Comparison of ENCODE assay signal across 28 cellular contexts in genomic region chr21:39502631-39503030, GRCh38. TPM values are rescaled to one million over a fixed set of nuclear protein-coding genes. Genes with fewer than 3 reads are reported as not detected.
DNase-seq lines count a peak whose midpoint lies in the region; ATAC-seq and TF ChIP-seq lines count a peak whose summit lies in the region.
"Had no signal": no experiment of that assay in that cellular context is flagged by ENCODE, and none has a peak within 500 bp of the region (broad histone marks: within the 10 kb centered on the region; RNA-seq: fewer than 3 reads in every experiment).

No MANE protein-coding gene starts in this region.

- H3K9me3 ChIP-seq in left ventricle myocardium inferior (replicated peaks): no peaks in the 10 kb centered on the region
- no peaks in the 10 kb centered on the region for H3K9me3 ChIP-seq in endodermal cell (ENCODE audit: control insufficient read depth, low read length)
- H3K9me3 ChIP-seq: mucosa of descending colon, thyroid gland had no signal

- H3K36me3 ChIP-seq in left ventricle myocardium inferior (no peaks in the 10 kb centered on the region), endodermal cell (ENCODE audit: control insufficient read depth, insufficient read depth, low read length) (no peaks in the 10 kb centered on the region)
- H3K36me3 ChIP-seq: thyroid gland had no signal

- H3K4me3 ChIP-seq in left ventricle myocardium inferior (no peak overlapping the region), endodermal cell (ENCODE audit: low read length) (no peak overlapping the region)
- H3K4me3 ChIP-seq: GM23248, mucosa of descending colon, thyroid gland had no signal

- H3K27me3 Mint-ChIP-seq in nephron (ENCODE audit: low read depth) (peaks cover 4% of the 10 kb centered on the region), endodermal cell (ENCODE audit: insufficient read depth) (no peaks in the 10 kb centered on the region)
- H3K27me3 Mint-ChIP-seq: activated CD4-positive, alpha-beta memory T cell treated with anti-CD3 and anti-CD28 coated beads, Interleukin-2, amount 10 ng/mL, durations not matched to agents 7 days and 5 days; activated naive CD4-positive, alpha-beta T cell treated with anti-CD3 and anti-CD28 coated beads, Interleukin-2, amount 10 ng/mL, durations not matched to agents 7 days and 5 days had no signal

- no peak overlapping the region for H3K9ac ChIP-seq in endodermal cell (ENCODE audit: extremely low read depth, low read length, poor library complexity, severe bottlenecking)
- H3K9ac ChIP-seq: GM23248 had no signal

- TF ChIP-seq CTCF in left ventricle myocardium inferior (IDR thresholded peaks at IDR 0.05; ENCODE audit: borderline replicate concordance) (no peak), nephron (IDR thresholded peaks at IDR 0.05; ENCODE audit: unreplicated experiment in 3 of 3) (no peak), endodermal cell (conservative IDR thresholded peaks at IDR 0.05) (no peak), GM10266 (IDR thresholded peaks at IDR 0.05; ENCODE audit: control insufficient read depth, insufficient read depth, low read depth, missing control alignments) (no peak)

- ATAC-seq in Right ventricle myocardium superior (ENCODE audit: poor library complexity): peak; percentile 41
- ATAC-seq: mucosa of descending colon; stimulated activated naive CD8-positive, alpha-beta T cell treated with anti-CD3 and anti-CD28 coated beads, Interleukin-15, Interleukin-2, amounts not matched to agents 100 U/mL and 50 U/mL, for 24 hours had no signal

- no peak overlapping the region for H3K27ac ChIP-seq in left ventricle myocardium inferior (replicated peaks)
- peak overlapping the region; percentile 15 for H3K27ac ChIP-seq in cingulate gyrus (ENCODE audit: low read depth, low read length)
- H3K27ac ChIP-seq in endodermal cell (ENCODE audit: low read depth, low read length): no peak overlapping the region
- H3K27ac ChIP-seq: 22Rv1, GM23248, thyroid gland had no signal

- H3K4me1 Mint-ChIP-seq in nephron (peaks cover 13% of the 10 kb centered on the region), endodermal cell (no peaks in the 10 kb centered on the region)
- H3K4me1 Mint-ChIP-seq: activated CD4-positive, alpha-beta memory T cell treated with anti-CD3 and anti-CD28 coated beads, Interleukin-2, amount 10 ng/mL, durations not matched to agents 7 days and 5 days; activated naive CD4-positive, alpha-beta T cell treated with anti-CD3 and anti-CD28 coated beads, Interleukin-2, amount 10 ng/mL, durations not matched to agents 7 days and 5 days; CD8-positive, alpha-beta memory T cell had no signal

- H3K9me3 Mint-ChIP-seq in nephron (no peaks in the 10 kb centered on the region), endodermal cell (no peaks in the 10 kb centered on the region)
- H3K9me3 Mint-ChIP-seq: activated CD4-positive, alpha-beta memory T cell treated with anti-CD3 and anti-CD28 coated beads, Interleukin-2, amount 10 ng/mL, durations not matched to agents 7 days and 5 days; activated naive CD4-positive, alpha-beta T cell treated with anti-CD3 and anti-CD28 coated beads, Interleukin-2, amount 10 ng/mL, durations not matched to agents 7 days and 5 days; T-helper 1 cell treated with Interleukin-12 subunit alpha and Interleukin-12 subunit beta and Interleukin-4 antibody, amounts not matched to agents 30 μg/mL and 1 μg/mL, for 36 hours had no signal

- WGBS in endodermal cell (ENCODE audit: insufficient coverage in 1 of 2, insufficient read length in 1 of 2), 2 experiments: 85 to 97% methylated on average over 5 to 7 of the region's 7 CpGs

- H3K36me3 Mint-ChIP-seq in nephron (ENCODE audit: low read depth) (no peaks in the 10 kb centered on the region), endodermal cell (ENCODE audit: low read depth) (peaks cover 4% of the 10 kb centered on the region)
- H3K36me3 Mint-ChIP-seq: activated naive CD4-positive, alpha-beta T cell treated with anti-CD3 and anti-CD28 coated beads, Interleukin-2, amount 10 ng/mL, durations not matched to agents 7 days and 5 days; CD8-positive, alpha-beta memory T cell had no signal

- peaks cover 8% of the 10 kb centered on the region for H3K4me1 ChIP-seq in left ventricle myocardium inferior
- no peaks in the 10 kb centered on the region for H3K4me1 ChIP-seq in endodermal cell (ENCODE audit: control insufficient read depth, insufficient read depth, low read length)

- H3K27ac Mint-ChIP-seq in nephron (peak overlapping the region in 2 of 3 experiments; percentile 61 to 89), endodermal cell (no peak overlapping the region)
- H3K27ac Mint-ChIP-seq: activated CD4-positive, alpha-beta memory T cell treated with anti-CD3 and anti-CD28 coated beads, Interleukin-2, amount 10 ng/mL, durations not matched to agents 7 days and 5 days; activated naive CD4-positive, alpha-beta T cell treated with anti-CD3 and anti-CD28 coated beads, Interleukin-2, amount 10 ng/mL, durations not matched to agents 7 days and 5 days; CD8-positive, alpha-beta memory T cell; T-helper 1 cell treated with Interleukin-12 subunit alpha and Interleukin-12 subunit beta and Interleukin-4 antibody, amounts not matched to agents 30 μg/mL and 1 μg/mL, for 36 hours had no signal

- H3K4me3 Mint-ChIP-seq in nephron: no peak overlapping the region
- no peak overlapping the region for H3K4me3 Mint-ChIP-seq in endodermal cell
- H3K4me3 Mint-ChIP-seq: activated CD4-positive, alpha-beta memory T cell treated with anti-CD3 and anti-CD28 coated beads, Interleukin-2, amount 10 ng/mL, durations not matched to agents 7 days and 5 days; activated naive CD4-positive, alpha-beta T cell treated with anti-CD3 and anti-CD28 coated beads, Interleukin-2, amount 10 ng/mL, durations not matched to agents 7 days and 5 days; CD8-positive, alpha-beta memory T cell; T-helper 1 cell treated with Interleukin-12 subunit alpha and Interleukin-12 subunit beta and Interleukin-4 antibody, amounts not matched to agents 30 μg/mL and 1 μg/mL, for 36 hours had no signal

- H3K27me3 ChIP-seq in left ventricle myocardium inferior (ENCODE audit: low read depth) (no peaks in the 10 kb centered on the region), endodermal cell (ENCODE audit: control insufficient read depth, insufficient read depth, low read length, poor library complexity, severe bottlenecking) (no peaks in the 10 kb centered on the region)
- H3K27me3 ChIP-seq: thyroid gland had no signal

- DNase-seq in Right ventricle myocardium superior: no peak
- DNase-seq in left ventricle myocardium inferior: no peak
- peak; percentile 73 for DNase-seq in superior temporal gyrus (ENCODE audit: extremely low spot score)
- no peak for DNase-seq in endodermal cell
- DNase-seq in GM10266 (ENCODE audit: extremely low spot score): no peak
- DNase-seq in NCI-H2196 treated with DMSO at 0.1 percent for 48 hours (lab: John Stamatoyannopoulos, UW; ENCODE audit: unreplicated experiment): no peak
- DNase-seq: activated CD4-positive, alpha-beta memory T cell treated with anti-CD3 and anti-CD28 coated beads, Interleukin-2, amount 10 ng/mL, durations not matched to agents 7 days and 5 days; activated CD4-positive, CD25-positive, alpha-beta regulatory T cell treated with anti-CD3 and anti-CD28 coated beads, Interleukin-2, amount 50 U/mL, for 72 hours; activated CD8-positive, alpha-beta memory T cell treated with anti-CD3 and anti-CD28 coated beads, Interleukin-2, amount 50 U/mL, for 48 hours; activated naive CD4-positive, alpha-beta T cell treated with anti-CD3 and anti-CD28 coated beads, Interleukin-2, amount 10 ng/mL, durations not matched to agents 7 days and 5 days; CD8-positive, alpha-beta memory T cell; central memory CD4-positive, alpha-beta T cell; DMS 273 treated with DMSO at 0.1 percent for 48 hours; EL; GM23248; islet precursor cell; mucosa of descending colon; NCI-H1105 treated with DMSO at 0.1 percent for 48 hours; NCI-H2081; NCI-H226; NCI-H748 treated with DMSO at 0.1 percent for 48 hours; stimulated activated naive CD8-positive, alpha-beta T cell treated with anti-CD3 and anti-CD28 coated beads, Interleukin-15, Interleukin-2, amounts not matched to agents 100 U/mL and 50 U/mL, for 24 hours; thyroid gland had no signal

- intact Hi-C loops in Right ventricle myocardium superior (cut with DNase I): no loop called here
- intact Hi-C loops in left ventricle myocardium inferior (cut with micrococcal nuclease): no loop called here

RNA-seq across cellular contexts. Expression of gene SH3BGR, which starts 50.9 kb away (rescaled TPM):
- total RNA-seq in Right ventricle myocardium superior: 105 TPM
- total RNA-seq in left ventricle myocardium inferior: 103 TPM
- total RNA-seq in endodermal cell: 10 to 100 TPM; 18.8 to 22.4 TPM
- 15.7 TPM for polyA plus RNA-seq in endodermal cell (2013, experiment 1 of 2)
- polyA plus RNA-seq in endodermal cell (2013, experiment 2 of 2): 13.5 TPM
- total RNA-seq: HT-29 had no signal

RNA-seq across cellular contexts. Expression of gene LCA5L, which starts 57.1 kb away (rescaled TPM):
- 0.83 TPM for total RNA-seq in Right ventricle myocardium superior
- total RNA-seq in left ventricle myocardium inferior: 0.80 TPM
- total RNA-seq in endodermal cell: 1 to 10 TPM; 2.4 to 3.6 TPM
- polyA plus RNA-seq in endodermal cell (2013, experiment 1 of 2): 1.5 TPM
- polyA plus RNA-seq in endodermal cell (2013, experiment 2 of 2): 1.7 TPM
- total RNA-seq: activated CD4-positive, alpha-beta memory T cell treated with anti-CD3 and anti-CD28 coated beads, Interleukin-2, amount 10 ng/mL, durations not matched to agents 7 days and 5 days; HT-29 had no signal
